Comparison of ENCODE assay signal across 23 cellular contexts in genomic region chr3:97293596-97294131, GRCh38.
A peak's percentile ranks its signal among the peaks of the same experiment; 100 is the strongest.
DNase-seq lines count a peak whose midpoint lies in the region; ATAC-seq, FAIRE-seq and TF ChIP-seq lines count a peak whose summit lies in the region.
"Had no signal": no experiment of that assay in that cellular context is flagged by ENCODE, and none has a peak within 500 bp of the region (broad histone marks: within the 10 kb centered on the region; RNA-seq: fewer than 3 reads in every experiment).

No MANE protein-coding gene starts in this region.

- H3K79me1 ChIP-seq in neuronal stem cell (ENCODE audit: low read depth, low read length): no peaks in the 10 kb centered on the region

- H2AK5ac ChIP-seq in neuronal stem cell (ENCODE audit: low read depth, low read length): no peak overlapping the region

- H3K27me3 ChIP-seq in bronchial epithelial cell (ENCODE audit: control insufficient read depth, insufficient read depth, low read length): no peaks in the 10 kb centered on the region
- no peaks in the 10 kb centered on the region for H3K27me3 ChIP-seq in neuronal stem cell (ENCODE audit: control insufficient read depth in 3 of 3, insufficient read depth in 3 of 3, low read depth in 1 of 3, low read length in 3 of 3)
- H3K27me3 ChIP-seq in dorsolateral prefrontal cortex: no peaks in the 10 kb centered on the region
- H3K27me3 ChIP-seq: BLaER1 treated with 17β-estradiol and CSF1 and Interleukin-3, amounts not matched to agents 10 nM and 100 nM had no signal

- intact Hi-C loops in dorsolateral prefrontal cortex (cut with DNase I): no loop called here

- H3K27ac ChIP-seq in neuronal stem cell (replicated peaks; ENCODE audit: low read length) (no peak overlapping the region), dorsolateral prefrontal cortex (no peak overlapping the region)
- H3K27ac ChIP-seq: 22Rv1; A549; BLaER1 treated with 17β-estradiol and CSF1 and Interleukin-3, amounts not matched to agents 10 nM and 100 nM; C4-2B had no signal

- no peak overlapping the region for H3K18ac ChIP-seq in neuronal stem cell (ENCODE audit: low read length)

- H3K4me2 ChIP-seq in neuronal stem cell (ENCODE audit: insufficient read depth, low read length, poor library complexity, severe bottlenecking): no peak overlapping the region
- H3K4me2 ChIP-seq: A549; BLaER1 treated with 17β-estradiol and CSF1 and Interleukin-3, amounts not matched to agents 10 nM and 100 nM had no signal

- H3K4me1 Mint-ChIP-seq in stimulated activated effector memory CD8-positive, alpha-beta T cell treated with anti-CD3 and anti-CD28 coated beads, Interleukin-12 subunit alpha, Interleukin-12 subunit beta, amount 100 ng/mL, for 72 hours: no peaks in the 10 kb centered on the region
- H3K4me1 Mint-ChIP-seq: B cell had no signal

- H2BK120ac ChIP-seq in neuronal stem cell (ENCODE audit: low read depth, low read length): peak overlapping the region; percentile 55

- H3K27ac Mint-ChIP-seq in stimulated activated effector memory CD8-positive, alpha-beta T cell treated with anti-CD3 and anti-CD28 coated beads, Interleukin-12 subunit alpha, Interleukin-12 subunit beta, amount 100 ng/mL, for 72 hours: no peak overlapping the region
- H3K27ac Mint-ChIP-seq: B cell; CD4-positive, alpha-beta T cell; CD8-positive, alpha-beta T cell had no signal

- H3K4me3 ChIP-seq in bronchial epithelial cell (ENCODE audit: low read depth, low read length) (no peak overlapping the region), neuronal stem cell (ENCODE audit: low read length in 2 of 2) (no peak overlapping the region), dorsolateral prefrontal cortex (no peak overlapping the region)
- H3K4me3 ChIP-seq: A549; BLaER1 treated with 17β-estradiol and CSF1 and Interleukin-3, amounts not matched to agents 10 nM and 100 nM had no signal

- H4K91ac ChIP-seq in neuronal stem cell (ENCODE audit: low read depth, low read length, poor library complexity): no peak overlapping the region

- ATAC-seq in stimulated activated effector memory CD8-positive, alpha-beta T cell treated with anti-CD3 and anti-CD28 coated beads, Interleukin-12 subunit alpha, Interleukin-12 subunit beta, amount 100 ng/mL, for 72 hours: peak; percentile 37
- ATAC-seq in GM18907 (IDR thresholded peaks at IDR 0.05; ENCODE audit: unreplicated experiment): no peak
- ATAC-seq: A549; CD8-positive, alpha-beta T cell had no signal

- no peak overlapping the region for H3K4me3 Mint-ChIP-seq in stimulated activated effector memory CD8-positive, alpha-beta T cell treated with anti-CD3 and anti-CD28 coated beads, Interleukin-12 subunit alpha, Interleukin-12 subunit beta, amount 100 ng/mL, for 72 hours
- H3K4me3 Mint-ChIP-seq: B cell; CD4-positive, alpha-beta T cell; CD8-positive, alpha-beta T cell had no signal

- peaks cover 0 to 5% of the 10 kb centered on the region in 2 donors for H3K9me3 ChIP-seq in neuronal stem cell (replicated peaks in 1 of 2; ENCODE audit: control insufficient read depth in 2 of 2, insufficient read depth in 1 of 2, low read depth in 1 of 2, low read length in 2 of 2)
- H3K9me3 ChIP-seq: A549, Caco-2 had no signal

- no peaks in the 10 kb centered on the region for H3K4me1 ChIP-seq in neuronal stem cell (ENCODE audit: control insufficient read depth in 2 of 2, insufficient read depth in 1 of 2, low read depth in 1 of 2, low read length in 2 of 2)
- H3K4me1 ChIP-seq: A549; BLaER1 treated with 17β-estradiol and CSF1 and Interleukin-3, amounts not matched to agents 10 nM and 100 nM; Caco-2 had no signal

- H3K4ac ChIP-seq in neuronal stem cell (ENCODE audit: low read length): no peak overlapping the region

- no peaks in the 10 kb centered on the region for H3K36me3 Mint-ChIP-seq in stimulated activated effector memory CD8-positive, alpha-beta T cell treated with anti-CD3 and anti-CD28 coated beads, Interleukin-12 subunit alpha, Interleukin-12 subunit beta, amount 100 ng/mL, for 72 hours
- H3K36me3 Mint-ChIP-seq: CD8-positive, alpha-beta T cell had no signal

- FAIRE-seq in bronchial epithelial cell (lab: Jason Lieb, UNC) (peak; percentile 81), urothelium cell line (lab: Jason Lieb, UNC) (peak; percentile 17)
- FAIRE-seq: A549, D721Med, G401.6, GM12891 had no signal

- no peak overlapping the region for H3K9ac ChIP-seq in neuronal stem cell (ENCODE audit: low read depth, low read length, poor library complexity)
- H3K9ac ChIP-seq: BLaER1 treated with 17β-estradiol and CSF1 and Interleukin-3, amounts not matched to agents 10 nM and 100 nM had no signal

- DNase-seq in bronchial epithelial cell (ENCODE audit: low read depth) (no peak), neuronal stem cell (ENCODE audit: low spot score) (no peak), urothelium cell line (ENCODE audit: low spot score) (no peak), NCI-H2196 treated with DMSO at 0.1 percent for 48 hours (lab: John Stamatoyannopoulos, UW; ENCODE audit: unreplicated experiment) (no peak), NOMO-1 treated with DMSO at 0.1 percent for 48 hours (lab: John Stamatoyannopoulos, UW; ENCODE audit: unreplicated experiment) (no peak), dorsolateral prefrontal cortex (no peak)
- no peak for DNase-seq in stimulated activated effector memory CD8-positive, alpha-beta T cell treated with anti-CD3 and anti-CD28 coated beads, Interleukin-12 subunit alpha, Interleukin-12 subunit beta, amount 100 ng/mL, for 72 hours (ENCODE audit: low spot score in 2 of 2)
- DNase-seq: AML-193; Caco-2; Calu3; CD4-positive, alpha-beta T cell; CD8-positive, alpha-beta T cell; DMS79 treated with DMSO at 0.1 percent for 48 hours; GF-D8 had no signal

- H3K9me3 Mint-ChIP-seq in stimulated activated effector memory CD8-positive, alpha-beta T cell treated with anti-CD3 and anti-CD28 coated beads, Interleukin-12 subunit alpha, Interleukin-12 subunit beta, amount 100 ng/mL, for 72 hours: peaks cover 21% of the 10 kb centered on the region

- peak overlapping the region; percentile 9 for H3K14ac ChIP-seq in neuronal stem cell (ENCODE audit: low read length)

- H2BK12ac ChIP-seq in neuronal stem cell (ENCODE audit: low read length): no peak overlapping the region

- no peak overlapping the region for H2BK15ac ChIP-seq in neuronal stem cell (ENCODE audit: low read length)

- H4K8ac ChIP-seq in neuronal stem cell (ENCODE audit: low read depth, low read length): no peak overlapping the region

- no peak overlapping the region for H2AFZ ChIP-seq in neuronal stem cell (ENCODE audit: low read length)

- H3K36me3 ChIP-seq in bronchial epithelial cell (ENCODE audit: control insufficient read depth, insufficient read depth, low read length) (no peaks in the 10 kb centered on the region), neuronal stem cell (replicated peaks in 1 of 2; ENCODE audit: control insufficient read depth in 2 of 2, insufficient read depth in 2 of 2, low read length in 2 of 2) (no peaks in the 10 kb centered on the region)
- H3K36me3 ChIP-seq: BLaER1 treated with 17β-estradiol and CSF1 and Interleukin-3, amounts not matched to agents 10 nM and 100 nM had no signal

- no peak overlapping the region for H2BK5ac ChIP-seq in neuronal stem cell (ENCODE audit: low read length)

- no CpG with 5 or more reads among the region's 5 CpGs for WGBS in neuronal stem cell (ENCODE audit: extremely low coverage in 2 of 2, insufficient read length in 2 of 2, insufficient replicate concordance in 1 of 2), 2 donors

- TF ChIP-seq CTCF in bronchial epithelial cell (IDR thresholded peaks at IDR 0.05; ENCODE audit: insufficient read depth, low read length, severe bottlenecking) (no peak), dorsolateral prefrontal cortex (IDR thresholded peaks at IDR 0.05 in 54 of 56, conservative IDR thresholded peaks at IDR 0.05 in 2 of 56; ENCODE audit: low read depth in 1 of 56, partially characterized antibody in 56 of 56) (no peak)

- H3K23ac ChIP-seq in neuronal stem cell (ENCODE audit: low read depth, low read length, poor library complexity): peak overlapping the region; percentile 37
